1 cellular context compared by ENCODE assay signal in genomic region chr20:3223937-3224680, GRCh38.
TF ChIP-seq lines count a peak whose summit lies in the region.

No MANE protein-coding gene starts in this region.

TF ChIP-seq in HepG2, 621 proteins besides CTCF, POLR2A, EP300 and RAD21 (continued from another document):
- TF ChIP-seq ZGPAT (CRISPR knock-in tag; IDR thresholded peaks at IDR 0.05): no peak; the same call in 1 of the 2 replicates
- TF ChIP-seq ZHX2 (IDR thresholded peaks at IDR 0.05; ENCODE audit: low read depth): no peak
- no peak for TF ChIP-seq ZHX2 (CRISPR knock-in tag; IDR thresholded peaks at IDR 0.05; ENCODE audit: borderline replicate concordance)
- no peak; the same call in 1 of the 2 replicates for TF ChIP-seq HIVEP1 (CRISPR knock-in tag; IDR thresholded peaks at IDR 0.05)
- 0 out of 2 replicates have a peak, but pooled peaks have one; percentile 4 for TF ChIP-seq BCL6 (CRISPR knock-in tag; IDR thresholded peaks at IDR 0.05)
- no peak for TF ChIP-seq ZBTB42 (CRISPR knock-in tag; IDR thresholded peaks at IDR 0.05)
- TF ChIP-seq NFYB (CRISPR knock-in tag; IDR thresholded peaks at IDR 0.05): no peak
- 0 out of 2 replicates have a peak, but pooled peaks have one; percentile 6 for TF ChIP-seq KLF13 (CRISPR knock-in tag; IDR thresholded peaks at IDR 0.05)
- TF ChIP-seq, protein P1, sequence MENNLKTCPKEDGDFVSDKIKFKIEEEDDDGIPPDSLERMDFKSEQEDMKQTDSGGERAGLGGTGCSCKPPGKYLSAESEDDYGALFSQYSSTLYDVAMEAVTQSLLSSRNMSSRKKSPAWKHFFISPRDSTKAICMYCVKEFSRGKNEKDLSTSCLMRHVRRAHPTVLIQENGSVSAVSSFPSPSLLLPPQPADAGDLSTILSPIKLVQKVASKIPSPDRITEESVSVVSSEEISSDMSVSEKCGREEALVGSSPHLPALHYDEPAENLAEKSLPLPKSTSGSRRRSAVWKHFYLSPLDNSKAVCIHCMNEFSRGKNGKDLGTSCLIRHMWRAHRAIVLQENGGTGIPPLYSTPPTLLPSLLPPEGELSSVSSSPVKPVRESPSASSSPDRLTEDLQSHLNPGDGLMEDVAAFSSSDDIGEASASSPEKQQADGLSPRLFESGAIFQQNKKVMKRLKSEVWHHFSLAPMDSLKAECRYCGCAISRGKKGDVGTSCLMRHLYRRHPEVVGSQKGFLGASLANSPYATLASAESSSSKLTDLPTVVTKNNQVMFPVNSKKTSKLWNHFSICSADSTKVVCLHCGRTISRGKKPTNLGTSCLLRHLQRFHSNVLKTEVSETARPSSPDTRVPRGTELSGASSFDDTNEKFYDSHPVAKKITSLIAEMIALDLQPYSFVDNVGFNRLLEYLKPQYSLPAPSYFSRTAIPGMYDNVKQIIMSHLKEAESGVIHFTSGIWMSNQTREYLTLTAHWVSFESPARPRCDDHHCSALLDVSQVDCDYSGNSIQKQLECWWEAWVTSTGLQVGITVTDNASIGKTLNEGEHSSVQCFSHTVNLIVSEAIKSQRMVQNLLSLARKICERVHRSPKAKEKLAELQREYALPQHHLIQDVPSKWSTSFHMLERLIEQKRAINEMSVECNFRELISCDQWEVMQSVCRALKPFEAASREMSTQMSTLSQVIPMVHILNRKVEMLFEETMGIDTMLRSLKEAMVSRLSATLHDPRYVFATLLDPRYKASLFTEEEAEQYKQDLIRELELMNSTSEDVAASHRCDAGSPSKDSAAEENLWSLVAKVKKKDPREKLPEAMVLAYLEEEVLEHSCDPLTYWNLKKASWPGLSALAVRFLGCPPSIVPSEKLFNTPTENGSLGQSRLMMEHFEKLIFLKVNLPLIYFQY (CRISPR knock-in tag; IDR thresholded peaks at IDR 0.05; ENCODE audit: borderline replicate concordance): no peak
- TF ChIP-seq ZNF263 (CRISPR knock-in tag; IDR thresholded peaks at IDR 0.05): no peak
- no peak for TF ChIP-seq SP4 (CRISPR knock-in tag; IDR thresholded peaks at IDR 0.05)
- TF ChIP-seq SALL2 (CRISPR knock-in tag; IDR thresholded peaks at IDR 0.05): no peak
- no peak for TF ChIP-seq FOXA3 (CRISPR knock-in tag; IDR thresholded peaks at IDR 0.05)
- TF ChIP-seq SIN3B (IDR thresholded peaks at IDR 0.05; ENCODE audit: low read length): no peak
- no peak for TF ChIP-seq ZNF550 (CRISPR knock-in tag; IDR thresholded peaks at IDR 0.05; ENCODE audit: borderline replicate concordance)
